1 cellular context compared by ENCODE assay signal in genomic region chr1:30895942-30896660, GRCh38.
TF ChIP-seq lines count a peak whose summit lies in the region.

No MANE protein-coding gene starts in this region.

TF ChIP-seq in K562, 482 proteins besides CTCF, POLR2A, EP300 and RAD21 (continued from another document and continues in another):
- no peak for TF ChIP-seq ZNF407 (IDR thresholded peaks at IDR 0.05; ENCODE audit: low read depth)
- TF ChIP-seq MBD1 (CRISPR knock-in tag; IDR thresholded peaks at IDR 0.05): no peak
- TF ChIP-seq ZNF512 (tag; IDR thresholded peaks at IDR 0.05): no peak
- TF ChIP-seq MYC (IDR thresholded peaks at IDR 0.05; ENCODE audit: low read depth, low read length): peak; percentile 97
- TF ChIP-seq MYC (CRISPR knock-in tag; IDR thresholded peaks at IDR 0.05; ENCODE audit: borderline replicate concordance, low read depth): peak; percentile 80; the same call in 1 of the 2 replicates
- TF ChIP-seq ZNF3 (CRISPR knock-in tag; IDR thresholded peaks at IDR 0.05): no peak
- no peak for TF ChIP-seq NFIC (IDR thresholded peaks at IDR 0.05)
- TF ChIP-seq TEAD2 (tag; IDR thresholded peaks at IDR 0.05): no peak
- no peak for TF ChIP-seq BDP1 (IDR thresholded peaks at IDR 0.05; ENCODE audit: insufficient read depth, insufficient read length)
- no peak for TF ChIP-seq TBP (optimal IDR thresholded peaks at IDR 0.05; ENCODE audit: low read depth, low read length)
- no peak for TF ChIP-seq YY1 (IDR thresholded peaks at IDR 0.05; ENCODE audit: borderline replicate concordance in 1 of 3, control insufficient read depth in 1 of 3, extremely low read depth in 1 of 3, insufficient read depth in 3 of 3, insufficient read length in 1 of 3, insufficient replicate concordance in 2 of 3, low read depth in 1 of 3, low read length in 2 of 3)
- no peak for TF ChIP-seq MAFG (tag; conservative IDR thresholded peaks at IDR 0.05)
- TF ChIP-seq VEZF1 (CRISPR knock-in tag; IDR thresholded peaks at IDR 0.05): peak; percentile 69
- no peak for TF ChIP-seq OTX1 (CRISPR knock-in tag; IDR thresholded peaks at IDR 0.05)
- no peak for TF ChIP-seq HMG20B (CRISPR knock-in tag; IDR thresholded peaks at IDR 0.05)
- TF ChIP-seq NR1H2 (CRISPR knock-in tag; IDR thresholded peaks at IDR 0.05): no peak
- peak; percentile 74; the same call in 1 of the 2 replicates for TF ChIP-seq SMARCC2 (IDR thresholded peaks at IDR 0.05; ENCODE audit: low read depth)
- TF ChIP-seq PRMT5 (CRISPR knock-in tag; IDR thresholded peaks at IDR 0.05): no peak
- 0 out of 2 replicates have a peak, but pooled peaks have one; percentile 46 for TF ChIP-seq NFATC3 (IDR thresholded peaks at IDR 0.05)
- TF ChIP-seq TCF7 (IDR thresholded peaks at IDR 0.05; ENCODE audit: borderline replicate concordance): no peak
- TF ChIP-seq HMG20A (CRISPR knock-in tag; conservative IDR thresholded peaks at IDR 0.05): no peak
- TF ChIP-seq SFPQ (IDR thresholded peaks at IDR 0.05; ENCODE audit: low read depth, low read length): no peak
- no peak for TF ChIP-seq CHAMP1 (IDR thresholded peaks at IDR 0.05)
- peak; percentile 96 for TF ChIP-seq ZNF584 (CRISPR knock-in tag; IDR thresholded peaks at IDR 0.05; ENCODE audit: low read depth)
- TF ChIP-seq LARP7 (IDR thresholded peaks at IDR 0.05): no peak
- TF ChIP-seq FOXJ3 (CRISPR knock-in tag; IDR thresholded peaks at IDR 0.05): no peak
- TF ChIP-seq TRIM24 (IDR thresholded peaks at IDR 0.05): peak; percentile 78 to 80; a peak in 2 of 4 replicates
- no peak for TF ChIP-seq POLR2AphosphoS2 (IDR thresholded peaks at IDR 0.05; ENCODE audit: low read length)
- TF ChIP-seq ATF6 (CRISPR knock-in tag; IDR thresholded peaks at IDR 0.05): no peak
- TF ChIP-seq LEF1 (IDR thresholded peaks at IDR 0.05): peak; percentile 13; the same call in 1 of the 2 replicates
- TF ChIP-seq ZBTB26 (CRISPR knock-in tag; IDR thresholded peaks at IDR 0.05): no peak
- TF ChIP-seq ZNF23 (CRISPR knock-in tag; IDR thresholded peaks at IDR 0.05): no peak
- no peak for TF ChIP-seq NKRF (IDR thresholded peaks at IDR 0.05; ENCODE audit: borderline replicate concordance)
- TF ChIP-seq HMGN3 (IDR thresholded peaks at IDR 0.05; ENCODE audit: borderline replicate concordance, extremely low read depth, insufficient read length, low read depth, low read length): no peak
- peak; percentile 19; the same call in 1 of the 2 replicates for TF ChIP-seq IFI16 (CRISPR knock-in tag; IDR thresholded peaks at IDR 0.05)
- no peak for TF ChIP-seq ZNF133 (CRISPR knock-in tag; IDR thresholded peaks at IDR 0.05)
